In genomic region chr13:41668130-41668757, GRCh38 we compare ENCODE assay signal across 8 cellular contexts.
DNase-seq lines count a peak whose midpoint lies in the region; ATAC-seq, FAIRE-seq and TF ChIP-seq lines count a peak whose summit lies in the region.

No MANE protein-coding gene starts in this region.

- peak; percentile 89 to 93 for ATAC-seq in stimulated activated naive B cell treated with anti-CD40 and anti-IgM and Interleukin-4, amounts not matched to agents 10 μg/mL and 1 μg/mL and 100 μg/mL, for 72 hours (replicated peaks)

- no peaks in the 10 kb centered on the region for H3K9me3 Mint-ChIP-seq in stimulated activated naive B cell treated with anti-CD40 and anti-IgM and Interleukin-4, amounts not matched to agents 10 μg/mL and 1 μg/mL and 100 μg/mL, for 72 hours

- POLR2A ChIA-PET in HEK293T (lab: Yijun Ruan, JAX) = no interaction called here

- H3K4me3 Mint-ChIP-seq in stimulated activated naive B cell treated with anti-CD40 and anti-IgM and Interleukin-4, amounts not matched to agents 10 μg/mL and 1 μg/mL and 100 μg/mL, for 72 hours = no peak overlapping the region

- H3K36me3 Mint-ChIP-seq in stimulated activated naive B cell treated with anti-CD40 and anti-IgM and Interleukin-4, amounts not matched to agents 10 μg/mL and 1 μg/mL and 100 μg/mL, for 72 hours = peaks cover 18 to 48% of the 10 kb centered on the region in 2 donors

- FAIRE-seq in islet of Langerhans (lab: Jason Lieb, UNC) = peak; percentile 99

- TF ChIP-seq CTCF in 22Rv1 (IDR thresholded peaks at IDR 0.05) = peak; percentile 91

- peaks cover 5 to 7% of the 10 kb centered on the region in 2 donors for H3K27me3 Mint-ChIP-seq in stimulated activated naive B cell treated with anti-CD40 and anti-IgM and Interleukin-4, amounts not matched to agents 10 μg/mL and 1 μg/mL and 100 μg/mL, for 72 hours

- CTCF ChIA-PET in HEK293T (lab: Yijun Ruan, JAX) = interaction anchor here (0.6 to 1.7 kb wide), 5 partner anchors 9 to 374 kb away, joined by 3 to 9 read pairs (median 3); no protein-coding TSS in a partner anchor

- DNase-seq in GM04504 (ENCODE audit: low read depth) (peak; percentile 80), HEK293T (ENCODE audit: extremely low spot score) (peak; percentile 69), MV-4-11 (lab: John Stamatoyannopoulos, UW) (peak; percentile 89), SHP77 (lab: John Stamatoyannopoulos, UW) (peak; percentile 75 to 81), caudate nucleus (lab: John Stamatoyannopoulos, UW) (peak in 39 of 61 donors; percentile 3 to 87 (median 34))
- DNase-seq in stimulated activated naive B cell treated with anti-CD40 and anti-IgM and Interleukin-4, amounts not matched to agents 10 μg/mL and 1 μg/mL and 100 μg/mL, for 72 hours = peak; percentile 10

- no peak overlapping the region for H3K27ac Mint-ChIP-seq in stimulated activated naive B cell treated with anti-CD40 and anti-IgM and Interleukin-4, amounts not matched to agents 10 μg/mL and 1 μg/mL and 100 μg/mL, for 72 hours

- H3K27ac ChIP-seq in 22Rv1 = peak overlapping the region; percentile 83
- no peak overlapping the region for H3K27ac ChIP-seq in caudate nucleus (ENCODE audit: low read depth, low read length)

- H3K4me1 Mint-ChIP-seq in stimulated activated naive B cell treated with anti-CD40 and anti-IgM and Interleukin-4, amounts not matched to agents 10 μg/mL and 1 μg/mL and 100 μg/mL, for 72 hours = no peaks in the 10 kb centered on the region

TF ChIP-seq in HEK293T, 16 proteins besides CTCF, POLR2A, EP300 and RAD21:
- TF ChIP-seq, protein P1, sequence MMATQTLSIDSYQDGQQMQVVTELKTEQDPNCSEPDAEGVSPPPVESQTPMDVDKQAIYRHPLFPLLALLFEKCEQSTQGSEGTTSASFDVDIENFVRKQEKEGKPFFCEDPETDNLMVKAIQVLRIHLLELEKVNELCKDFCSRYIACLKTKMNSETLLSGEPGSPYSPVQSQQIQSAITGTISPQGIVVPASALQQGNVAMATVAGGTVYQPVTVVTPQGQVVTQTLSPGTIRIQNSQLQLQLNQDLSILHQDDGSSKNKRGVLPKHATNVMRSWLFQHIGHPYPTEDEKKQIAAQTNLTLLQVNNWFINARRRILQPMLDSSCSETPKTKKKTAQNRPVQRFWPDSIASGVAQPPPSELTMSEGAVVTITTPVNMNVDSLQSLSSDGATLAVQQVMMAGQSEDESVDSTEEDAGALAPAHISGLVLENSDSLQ (IDR thresholded peaks at IDR 0.05) = no peak
- TF ChIP-seq BHLHE40 (IDR thresholded peaks at IDR 0.05; ENCODE audit: borderline replicate concordance) = no peak
- no peak for TF ChIP-seq SUZ12 (IDR thresholded peaks at IDR 0.05)

Comparison
In these comparisons a context has a peak if more than half of its experiments do, and no peak if none do; other contexts are left out.
1. DNase-seq: peak in every context shown above with its lines; median percentile 89 in MV-4-11; 80 in GM04504; 78 in SHP77; 69 in HEK293T; 34 in caudate nucleus; 10 in stimulated activated naive B cell treated with anti-CD40 and anti-IgM and Interleukin-4, amounts not matched to agents 10 μg/mL and 1 μg/mL and 100 μg/mL, for 72 hours.